Comparison of ENCODE assay signal across 1 cellular context in the genomic region with DNA sequence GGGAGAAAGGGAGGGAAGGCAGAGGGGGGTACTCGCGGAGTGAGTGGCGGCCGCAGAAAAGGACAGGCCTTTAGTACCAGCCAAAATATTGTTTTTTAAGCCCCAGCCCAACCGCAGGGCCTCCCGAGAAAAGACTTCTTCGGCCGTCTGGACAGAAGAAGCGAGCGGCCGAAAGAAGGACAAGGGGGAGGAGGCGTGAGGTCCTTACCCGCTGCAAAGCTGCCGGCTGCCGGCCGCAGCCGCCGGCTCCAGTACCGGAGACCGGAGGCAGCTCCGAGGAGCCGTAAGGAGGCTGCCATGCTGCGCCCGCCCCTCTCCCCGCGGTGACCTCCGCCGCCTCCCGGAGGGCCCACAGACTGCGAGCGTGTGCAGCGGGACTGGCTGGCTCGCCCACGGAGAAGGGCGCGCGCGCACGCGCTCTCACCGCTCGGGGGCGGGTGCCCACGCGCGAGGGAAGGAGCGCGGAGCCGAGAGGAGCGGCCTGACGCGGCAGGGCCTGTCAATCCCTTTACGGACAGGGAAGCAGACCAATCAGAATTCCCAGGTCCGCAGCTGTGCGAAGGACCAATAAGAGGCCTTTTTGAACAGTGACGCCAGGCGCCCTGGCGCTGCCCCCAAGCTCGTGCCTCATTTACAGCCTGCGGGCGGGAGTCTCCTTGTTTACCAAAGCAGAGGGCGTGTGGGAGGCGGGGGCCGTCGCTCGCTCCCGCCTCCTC.
TF ChIP-seq lines count a peak whose summit lies in the region.

Gene HIBADH (minus strand): TSS at position 394 of the 716 bp plus-strand sequence. CDS start 95 bp downstream, at position 299.

TF ChIP-seq in HepG2, 621 proteins besides CTCF, POLR2A, EP300 and RAD21 (continued from another document and continues in another):
- TF ChIP-seq CSRNP2 (CRISPR knock-in tag; conservative IDR thresholded peaks at IDR 0.05; ENCODE audit: low read depth) = no peak
- no peak for TF ChIP-seq SCMH1 (CRISPR knock-in tag; IDR thresholded peaks at IDR 0.05; ENCODE audit: borderline replicate concordance)
- TF ChIP-seq NRL (CRISPR knock-in tag; IDR thresholded peaks at IDR 0.05; ENCODE audit: borderline replicate concordance) = peak; percentile 62; the same call in 1 of the 2 replicates
- TF ChIP-seq PAX8 (CRISPR knock-in tag; IDR thresholded peaks at IDR 0.05; ENCODE audit: borderline replicate concordance) = peak; percentile 75; the same call in 1 of the 2 replicates
- TF ChIP-seq NR3C1 (CRISPR knock-in tag; IDR thresholded peaks at IDR 0.05) = no peak
- no peak for TF ChIP-seq FOXM1 (CRISPR knock-in tag; IDR thresholded peaks at IDR 0.05)
- no peak for TF ChIP-seq NONO (IDR thresholded peaks at IDR 0.05)
- TF ChIP-seq NONO (CRISPR knock-in tag; conservative IDR thresholded peaks at IDR 0.05) = peak; percentile 88
- no peak for TF ChIP-seq ZFAT (CRISPR knock-in tag; conservative IDR thresholded peaks at IDR 0.05)
- peak; percentile 62 for TF ChIP-seq KAT7 (CRISPR knock-in tag; IDR thresholded peaks at IDR 0.05; ENCODE audit: borderline replicate concordance)
- TF ChIP-seq GTF2F1 (IDR thresholded peaks at IDR 0.05; ENCODE audit: low read length) = no peak
- no peak for TF ChIP-seq ZNF17 (CRISPR knock-in tag; IDR thresholded peaks at IDR 0.05)
- TF ChIP-seq ZNF326 (CRISPR knock-in tag; IDR thresholded peaks at IDR 0.05; ENCODE audit: borderline replicate concordance) = no peak
- no peak for TF ChIP-seq RFX3 (CRISPR knock-in tag; IDR thresholded peaks at IDR 0.05)
- no peak for TF ChIP-seq ZNF234 (CRISPR knock-in tag; conservative IDR thresholded peaks at IDR 0.05)
- no peak for TF ChIP-seq ZNF263 (CRISPR knock-in tag; IDR thresholded peaks at IDR 0.05)
- 0 out of 2 replicates have a peak, but pooled peaks have one; percentile 11 for TF ChIP-seq ZNF138 (CRISPR knock-in tag; IDR thresholded peaks at IDR 0.05; ENCODE audit: low read depth)
- TF ChIP-seq DMAP1 (CRISPR knock-in tag; IDR thresholded peaks at IDR 0.05) = peak; percentile 48; the same call in 1 of the 2 replicates
- no peak for TF ChIP-seq ZNF431 (CRISPR knock-in tag; IDR thresholded peaks at IDR 0.05; ENCODE audit: borderline replicate concordance, low read depth)
- no peak for TF ChIP-seq SMARCE1 (IDR thresholded peaks at IDR 0.05; ENCODE audit: borderline replicate concordance)
- no peak for TF ChIP-seq MATR3 (CRISPR knock-in tag; IDR thresholded peaks at IDR 0.05)
- peak; percentile 69 for TF ChIP-seq THAP11 (CRISPR knock-in tag; IDR thresholded peaks at IDR 0.05)
- peak; percentile 46 for TF ChIP-seq PITX1 (CRISPR knock-in tag; IDR thresholded peaks at IDR 0.05)
- TF ChIP-seq PLRG1 (conservative IDR thresholded peaks at IDR 0.05) = no peak
- TF ChIP-seq PCBP1 (IDR thresholded peaks at IDR 0.05; ENCODE audit: borderline replicate concordance, low read depth, low read length) = no peak
- TF ChIP-seq ATF1 (CRISPR knock-in tag; IDR thresholded peaks at IDR 0.05) = peak; percentile 88
- TF ChIP-seq MTERF4 (CRISPR knock-in tag; IDR thresholded peaks at IDR 0.05) = peak; percentile 53; the same call in 1 of the 2 replicates
- 0 out of 2 replicates have a peak, but pooled peaks have one; percentile 35 for TF ChIP-seq ZNF337 (CRISPR knock-in tag; IDR thresholded peaks at IDR 0.05; ENCODE audit: borderline replicate concordance, low read depth)
- TF ChIP-seq MLLT10 (CRISPR knock-in tag; IDR thresholded peaks at IDR 0.05) = no peak
- TF ChIP-seq, protein P1, sequence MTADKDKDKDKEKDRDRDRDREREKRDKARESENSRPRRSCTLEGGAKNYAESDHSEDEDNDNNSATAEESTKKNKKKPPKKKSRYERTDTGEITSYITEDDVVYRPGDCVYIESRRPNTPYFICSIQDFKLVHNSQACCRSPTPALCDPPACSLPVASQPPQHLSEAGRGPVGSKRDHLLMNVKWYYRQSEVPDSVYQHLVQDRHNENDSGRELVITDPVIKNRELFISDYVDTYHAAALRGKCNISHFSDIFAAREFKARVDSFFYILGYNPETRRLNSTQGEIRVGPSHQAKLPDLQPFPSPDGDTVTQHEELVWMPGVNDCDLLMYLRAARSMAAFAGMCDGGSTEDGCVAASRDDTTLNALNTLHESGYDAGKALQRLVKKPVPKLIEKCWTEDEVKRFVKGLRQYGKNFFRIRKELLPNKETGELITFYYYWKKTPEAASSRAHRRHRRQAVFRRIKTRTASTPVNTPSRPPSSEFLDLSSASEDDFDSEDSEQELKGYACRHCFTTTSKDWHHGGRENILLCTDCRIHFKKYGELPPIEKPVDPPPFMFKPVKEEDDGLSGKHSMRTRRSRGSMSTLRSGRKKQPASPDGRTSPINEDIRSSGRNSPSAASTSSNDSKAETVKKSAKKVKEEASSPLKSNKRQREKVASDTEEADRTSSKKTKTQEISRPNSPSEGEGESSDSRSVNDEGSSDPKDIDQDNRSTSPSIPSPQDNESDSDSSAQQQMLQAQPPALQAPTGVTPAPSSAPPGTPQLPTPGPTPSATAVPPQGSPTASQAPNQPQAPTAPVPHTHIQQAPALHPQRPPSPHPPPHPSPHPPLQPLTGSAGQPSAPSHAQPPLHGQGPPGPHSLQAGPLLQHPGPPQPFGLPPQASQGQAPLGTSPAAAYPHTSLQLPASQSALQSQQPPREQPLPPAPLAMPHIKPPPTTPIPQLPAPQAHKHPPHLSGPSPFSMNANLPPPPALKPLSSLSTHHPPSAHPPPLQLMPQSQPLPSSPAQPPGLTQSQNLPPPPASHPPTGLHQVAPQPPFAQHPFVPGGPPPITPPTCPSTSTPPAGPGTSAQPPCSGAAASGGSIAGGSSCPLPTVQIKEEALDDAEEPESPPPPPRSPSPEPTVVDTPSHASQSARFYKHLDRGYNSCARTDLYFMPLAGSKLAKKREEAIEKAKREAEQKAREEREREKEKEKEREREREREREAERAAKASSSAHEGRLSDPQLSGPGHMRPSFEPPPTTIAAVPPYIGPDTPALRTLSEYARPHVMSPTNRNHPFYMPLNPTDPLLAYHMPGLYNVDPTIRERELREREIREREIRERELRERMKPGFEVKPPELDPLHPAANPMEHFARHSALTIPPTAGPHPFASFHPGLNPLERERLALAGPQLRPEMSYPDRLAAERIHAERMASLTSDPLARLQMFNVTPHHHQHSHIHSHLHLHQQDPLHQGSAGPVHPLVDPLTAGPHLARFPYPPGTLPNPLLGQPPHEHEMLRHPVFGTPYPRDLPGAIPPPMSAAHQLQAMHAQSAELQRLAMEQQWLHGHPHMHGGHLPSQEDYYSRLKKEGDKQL (CRISPR knock-in tag; IDR thresholded peaks at IDR 0.05; ENCODE audit: low read depth) = no peak
- TF ChIP-seq PPARG (CRISPR knock-in tag; conservative IDR thresholded peaks at IDR 0.05) = peak; percentile 39; the same call in 1 of the 2 replicates
- no peak for TF ChIP-seq AFF4 (CRISPR knock-in tag; IDR thresholded peaks at IDR 0.05)
- TF ChIP-seq, protein P2, sequence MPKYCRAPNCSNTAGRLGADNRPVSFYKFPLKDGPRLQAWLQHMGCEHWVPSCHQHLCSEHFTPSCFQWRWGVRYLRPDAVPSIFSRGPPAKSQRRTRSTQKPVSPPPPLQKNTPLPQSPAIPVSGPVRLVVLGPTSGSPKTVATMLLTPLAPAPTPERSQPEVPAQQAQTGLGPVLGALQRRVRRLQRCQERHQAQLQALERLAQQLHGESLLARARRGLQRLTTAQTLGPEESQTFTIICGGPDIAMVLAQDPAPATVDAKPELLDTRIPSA (CRISPR knock-in tag; IDR thresholded peaks at IDR 0.05; ENCODE audit: borderline replicate concordance) = no peak
- TF ChIP-seq ZNF564 (CRISPR knock-in tag; IDR thresholded peaks at IDR 0.05) = peak; percentile 57; the same call in 1 of the 2 replicates
- no peak for TF ChIP-seq ZNF7 (CRISPR knock-in tag; IDR thresholded peaks at IDR 0.05)
- no peak for TF ChIP-seq PHB2 (IDR thresholded peaks at IDR 0.05; ENCODE audit: partially characterized antibody)
- peak; percentile 23; the same call in 1 of the 2 replicates for TF ChIP-seq ZNF333 (CRISPR knock-in tag; IDR thresholded peaks at IDR 0.05; ENCODE audit: borderline replicate concordance)
- TF ChIP-seq RARG (CRISPR knock-in tag; IDR thresholded peaks at IDR 0.05; ENCODE audit: low read depth) = no peak
- no peak for TF ChIP-seq MBD4 (IDR thresholded peaks at IDR 0.05; ENCODE audit: borderline replicate concordance, low read length)
- 0 out of 2 replicates have a peak, but pooled peaks have one; percentile 55 for TF ChIP-seq EED (CRISPR knock-in tag; IDR thresholded peaks at IDR 0.05)
- TF ChIP-seq CERS6 (CRISPR knock-in tag; IDR thresholded peaks at IDR 0.05) = no peak
- TF ChIP-seq, protein P3, sequence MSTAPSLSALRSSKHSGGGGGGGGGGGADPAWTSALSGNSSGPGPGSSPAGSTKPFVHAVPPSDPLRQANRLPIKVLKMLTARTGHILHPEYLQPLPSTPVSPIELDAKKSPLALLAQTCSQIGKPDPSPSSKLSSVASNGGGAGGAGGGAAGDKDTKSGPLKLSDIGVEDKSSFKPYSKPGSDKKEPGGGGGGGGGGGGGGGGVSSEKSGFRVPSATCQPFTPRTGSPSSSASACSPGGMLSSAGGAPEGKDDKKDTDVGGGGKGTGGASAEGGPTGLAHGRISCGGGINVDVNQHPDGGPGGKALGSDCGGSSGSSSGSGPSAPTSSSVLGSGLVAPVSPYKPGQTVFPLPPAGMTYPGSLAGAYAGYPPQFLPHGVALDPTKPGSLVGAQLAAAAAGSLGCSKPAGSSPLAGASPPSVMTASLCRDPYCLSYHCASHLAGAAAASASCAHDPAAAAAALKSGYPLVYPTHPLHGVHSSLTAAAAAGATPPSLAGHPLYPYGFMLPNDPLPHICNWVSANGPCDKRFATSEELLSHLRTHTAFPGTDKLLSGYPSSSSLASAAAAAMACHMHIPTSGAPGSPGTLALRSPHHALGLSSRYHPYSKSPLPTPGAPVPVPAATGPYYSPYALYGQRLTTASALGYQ (CRISPR knock-in tag; IDR thresholded peaks at IDR 0.05) = no peak
- TF ChIP-seq, protein P4, sequence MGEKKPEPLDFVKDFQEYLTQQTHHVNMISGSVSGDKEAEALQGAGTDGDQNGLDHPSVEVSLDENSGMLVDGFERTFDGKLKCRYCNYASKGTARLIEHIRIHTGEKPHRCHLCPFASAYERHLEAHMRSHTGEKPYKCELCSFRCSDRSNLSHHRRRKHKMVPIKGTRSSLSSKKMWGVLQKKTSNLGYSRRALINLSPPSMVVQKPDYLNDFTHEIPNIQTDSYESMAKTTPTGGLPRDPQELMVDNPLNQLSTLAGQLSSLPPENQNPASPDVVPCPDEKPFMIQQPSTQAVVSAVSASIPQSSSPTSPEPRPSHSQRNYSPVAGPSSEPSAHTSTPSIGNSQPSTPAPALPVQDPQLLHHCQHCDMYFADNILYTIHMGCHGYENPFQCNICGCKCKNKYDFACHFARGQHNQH (CRISPR knock-in tag; IDR thresholded peaks at IDR 0.05) = peak; percentile 53
- TF ChIP-seq ZNF572 (CRISPR knock-in tag; IDR thresholded peaks at IDR 0.05) = no peak
